9 cellular contexts compared by ENCODE assay signal in the genomic region with DNA sequence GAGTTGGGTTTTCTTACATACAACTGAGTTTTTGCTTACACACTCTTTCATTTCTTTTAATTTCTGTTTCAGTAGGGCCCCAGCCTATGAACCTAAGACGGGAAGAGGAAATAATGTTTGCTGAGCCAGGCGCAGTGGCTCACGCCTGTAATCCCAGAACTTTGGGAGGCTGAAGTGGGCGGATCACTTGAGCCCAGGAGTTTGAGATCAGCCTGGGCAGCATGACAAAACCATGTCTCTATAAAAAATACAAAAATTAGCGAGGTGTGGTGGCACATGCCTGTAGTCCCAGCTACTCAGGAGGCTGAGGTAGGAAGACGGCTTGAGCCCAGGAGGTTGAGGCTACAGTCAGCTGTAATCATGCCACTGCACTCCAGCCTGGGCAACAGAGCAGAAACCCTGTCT. TPM values are rescaled to one million over a fixed set of nuclear protein-coding genes. Genes with fewer than 3 reads are reported as not detected.
DNase-seq lines count a peak whose midpoint lies in the region; ATAC-seq, FAIRE-seq and TF ChIP-seq lines count a peak whose summit lies in the region.
"Not testable (repeated sequence)": the region's sequence is repeated elsewhere in the genome, so short reads cannot be mapped to it uniquely, and the experiment has no call there.
"Had no signal": no experiment of that assay in that cellular context is flagged by ENCODE, and none has a peak within 500 bp of the region (broad histone marks: within the 10 kb centered on the region; RNA-seq: fewer than 3 reads in every experiment).

No MANE protein-coding gene starts in this region.

- TF ChIP-seq CTCF in bronchial epithelial cell (IDR thresholded peaks at IDR 0.05; ENCODE audit: insufficient read depth, low read length, severe bottlenecking); omental fat pad (IDR thresholded peaks at IDR 0.05); tibial nerve (IDR thresholded peaks at IDR 0.05): not testable (repeated sequence)

- peak overlapping the region; percentile 81 to 97 (median 84) for H3K27ac ChIP-seq in tibial nerve

- not testable (repeated sequence) for H3K9me3 ChIP-seq in tibial nerve

- H3K36me3 ChIP-seq in bronchial epithelial cell (ENCODE audit: control insufficient read depth, insufficient read depth, low read length); tibial nerve: not testable (repeated sequence)

- H3K4me3 ChIP-seq in bronchial epithelial cell (ENCODE audit: low read depth, low read length); tibial nerve: not testable (repeated sequence)

- DNase-seq in RPMI8226 (peak; percentile 56), bronchial epithelial cell (ENCODE audit: low read depth) (peak; percentile 35), left ventricle myocardium superior (peak; percentile 53), tibial nerve (ENCODE audit: low spot score in 2 of 2) (peak in 1 of 2 donors; percentile 29)
- not testable (repeated sequence) for DNase-seq in omental fat pad (ENCODE audit: low spot score)

- peak in 1 of 2 donors; percentile 47 for TF ChIP-seq EP300 in tibial nerve (IDR thresholded peaks at IDR 0.05)

- H3K4me1 ChIP-seq in tibial nerve, result peaks cover 0 to 69% (median 51%) of the 10 kb centered on the region in 4 donors

- not testable (repeated sequence) for FAIRE-seq in bronchial epithelial cell (lab: Jason Lieb, UNC)

- TF ChIP-seq POLR2A in tibial nerve (IDR thresholded peaks at IDR 0.05), result not testable (repeated sequence)

- intact Hi-C loops in left ventricle myocardium superior (cut with micrococcal nuclease), result not testable (repeated sequence)

- WGBS in tibial nerve, 2 donors, result 14 to 27% methylated on average over 6 of the region's 6 CpGs

- not testable (repeated sequence) for H3K27me3 ChIP-seq in bronchial epithelial cell (ENCODE audit: control insufficient read depth, insufficient read depth, low read length); tibial nerve

- peak; percentile 47 for ATAC-seq in GM18511 (IDR thresholded peaks at IDR 0.05; ENCODE audit: unreplicated experiment)
- ATAC-seq in GM21717 (IDR thresholded peaks at IDR 0.05; ENCODE audit: unreplicated experiment), result peak; percentile 38
- peak; percentile 35 for ATAC-seq in HG03159 (IDR thresholded peaks at IDR 0.05; ENCODE audit: unreplicated experiment)
- peak; percentile 70 for ATAC-seq in left ventricle myocardium superior
- ATAC-seq in omental fat pad (ENCODE audit: low FRiP score), result peak; percentile 43

RNA-seq across cellular contexts. Expression of gene IFIT3, which starts 23.1 kb away (rescaled TPM):
- total RNA-seq in bronchial epithelial cell (0.13 and 0.26 TPM in 2 replicates), left ventricle myocardium superior (8.8 TPM), omental fat pad (10 to 100 TPM in 3 of 4 donors, 1 to 10 TPM in 1; 9.2 to 58.5 (median 17.2) TPM), tibial nerve (10 to 100 TPM in 3 of 4 donors, 1 to 10 TPM in 1; 7.2 to 24.9 (median 17.6) TPM)

RNA-seq across cellular contexts. Expression of gene IFIT1B, which starts 26.9 kb away (rescaled TPM):
- not detected in 2 replicates for total RNA-seq in bronchial epithelial cell
- total RNA-seq in left ventricle myocardium superior, result not detected
- not detected for total RNA-seq in omental fat pad
- total RNA-seq in tibial nerve, result not detected
- total RNA-seq: lung microvascular endothelial cell had no signal

RNA-seq across cellular contexts. Expression of gene IFIT1, which starts 41.5 kb away (rescaled TPM):
- 0.26 TPM in 2 replicates for total RNA-seq in bronchial epithelial cell
- total RNA-seq in left ventricle myocardium superior, result 48.0 TPM
- total RNA-seq in omental fat pad, result 10 to 100 TPM in 2 of 4 donors, 1 to 10 TPM in 2; 8.1 to 30.9 (median 11.6) TPM
- 10 to 100 TPM in 3 of 4 donors, 1 to 10 TPM in 1; 7.2 to 17.0 (median 13.9) TPM for total RNA-seq in tibial nerve

RNA-seq across cellular contexts. Expression of gene IFIT2, which starts 49.1 kb away (rescaled TPM):
- total RNA-seq in bronchial epithelial cell (0.13 and 0.26 TPM in 2 replicates), left ventricle myocardium superior (7.0 TPM), omental fat pad (10 to 100 TPM in 1 of 4 donors, 1 to 10 TPM in 3; 2.3 to 17.0 (median 3.4) TPM), tibial nerve (10 to 100 TPM in 1 of 4 donors, 1 to 10 TPM in 3; 3.3 to 11.4 (median 6.0) TPM)
